9 cellular contexts compared by ENCODE assay signal in genomic region chr5:142924135-142924883, GRCh38.
DNase-seq lines count a peak whose midpoint lies in the region; ATAC-seq and TF ChIP-seq lines count a peak whose summit lies in the region.
"Had no signal": no experiment of that assay in that cellular context is flagged by ENCODE, and none has a peak within 500 bp of the region (broad histone marks: within the 10 kb centered on the region; RNA-seq: fewer than 3 reads in every experiment).

No MANE protein-coding gene starts in this region.

- no peak overlapping the region for H3K27ac Mint-ChIP-seq in endodermal cell

- no peaks in the 10 kb centered on the region for H3K9me3 Mint-ChIP-seq in endodermal cell

- ATAC-seq in GM18868 (IDR thresholded peaks at IDR 0.05; ENCODE audit: unreplicated experiment) (no peak), GM18861 (IDR thresholded peaks at IDR 0.05; ENCODE audit: unreplicated experiment) (no peak), GM19351 (IDR thresholded peaks at IDR 0.05; ENCODE audit: unreplicated experiment) (no peak)

- H3K9ac ChIP-seq in endodermal cell (ENCODE audit: extremely low read depth, low read length, poor library complexity, severe bottlenecking) = no peak overlapping the region

- peaks cover 14% of the 10 kb centered on the region for H3K36me3 Mint-ChIP-seq in endodermal cell (ENCODE audit: low read depth)

- WGBS in endodermal cell (ENCODE audit: insufficient coverage in 1 of 2, insufficient read length in 1 of 2), 2 experiments = 98 to 100% methylated on average over 1 of the region's 1 CpG

- no peaks in the 10 kb centered on the region for H3K36me3 ChIP-seq in endodermal cell (ENCODE audit: control insufficient read depth, insufficient read depth, low read length)

- no peaks in the 10 kb centered on the region for H3K27me3 Mint-ChIP-seq in endodermal cell (ENCODE audit: insufficient read depth)

- CTCF ChIA-PET in AG04450 (lab: Charles Lee) = interaction anchor here (0.8 kb wide), 1 partner anchor 43 kb away, joined by 3 read pairs; no protein-coding TSS in a partner anchor

- H3K27me3 ChIP-seq in AG04450 (ENCODE audit: control insufficient read depth, insufficient read depth, low read length) (no peaks in the 10 kb centered on the region), endodermal cell (ENCODE audit: control insufficient read depth, insufficient read depth, low read length, poor library complexity, severe bottlenecking) (no peaks in the 10 kb centered on the region)

- TF ChIP-seq CTCF in AG04450 (IDR thresholded peaks at IDR 0.05; ENCODE audit: low read depth, low read length) (peak; percentile 31), endodermal cell (conservative IDR thresholded peaks at IDR 0.05) (peak; percentile 8)

- H3K9me3 ChIP-seq in AG04450 (ENCODE audit: control insufficient read depth, insufficient read depth, low read length) (no peaks in the 10 kb centered on the region), endodermal cell (ENCODE audit: control insufficient read depth, low read length) (no peaks in the 10 kb centered on the region)

- POLR2A ChIA-PET in AG04450 (lab: Yijun Ruan, JAX) = no interaction called here

- H3K27ac ChIP-seq in AG04450 (ENCODE audit: low read depth, low read length) (no peak overlapping the region), endodermal cell (ENCODE audit: low read depth, low read length) (no peak overlapping the region)

- no peak overlapping the region for H3K4me3 ChIP-seq in AG04450 (ENCODE audit: low read depth, low read length)
- H3K4me3 ChIP-seq in endodermal cell (ENCODE audit: low read length) = no peak overlapping the region

- no peak for DNase-seq in AG04450 (ENCODE audit: low read depth, low spot score)
- peak; percentile 27 for DNase-seq in GF-D8 (lab: John Stamatoyannopoulos, UW)
- peak; percentile 83 for DNase-seq in NOMO-1 treated with DMSO at 0.1 percent for 48 hours (lab: John Stamatoyannopoulos, UW; ENCODE audit: unreplicated experiment)
- no peak for DNase-seq in endodermal cell
- no peak for DNase-seq in putamen (ENCODE audit: low spot score)
- DNase-seq: NCI-H2171 had no signal

- no peak overlapping the region for H3K4me3 Mint-ChIP-seq in endodermal cell

- H3K4me1 Mint-ChIP-seq in endodermal cell = peaks cover 32% of the 10 kb centered on the region

- no peaks in the 10 kb centered on the region for H3K4me1 ChIP-seq in endodermal cell (ENCODE audit: control insufficient read depth, insufficient read depth, low read length)

Comparison
In these comparisons a context has a peak if more than half of its experiments do, and no peak if none do; other contexts are left out.
1. DNase-seq: peak in GF-D8 (single experiment) and NOMO-1 treated with DMSO at 0.1 percent for 48 hours (single experiment); none in AG04450 (single experiment), endodermal cell (single experiment) and putamen (single experiment).